ENCODE assay signal across 15 cellular contexts in genomic region chr2:237663517-237663916, GRCh38. TPM values are rescaled to one million over a fixed set of nuclear protein-coding genes. Genes with fewer than 3 reads are reported as not detected.
DNase-seq lines count a peak whose midpoint lies in the region; ATAC-seq and TF ChIP-seq lines count a peak whose summit lies in the region.
"Had no signal": no experiment of that assay in that cellular context is flagged by ENCODE, and none has a peak within 500 bp of the region (broad histone marks: within the 10 kb centered on the region; RNA-seq: fewer than 3 reads in every experiment).

No MANE protein-coding gene starts in this region.

- H3F3A ChIP-seq in OCI-LY1 (ENCODE audit: insufficient read depth, low read length), result no peaks in the 10 kb centered on the region

- H3K4me3 ChIP-seq in OCI-LY1 (ENCODE audit: low read depth, low read length, poor library complexity, severe bottlenecking), result peak overlapping the region; percentile 33
- no peak overlapping the region for H3K4me3 ChIP-seq in fibroblast of lung (replicated peaks in 1 of 4; ENCODE audit: control extremely low read depth in 1 of 4, insufficient read depth in 1 of 4, low read depth in 3 of 4, low read length in 4 of 4)
- no peak overlapping the region for H3K4me3 ChIP-seq in suprapubic skin

- peak in 1 of 2 donors; percentile 50 for DNase-seq in fibroblast of lung (ENCODE audit: low read depth in 2 of 2)
- peak in 1 of 10 donors; percentile 35 for DNase-seq in naive thymus-derived CD8-positive, alpha-beta T cell
- DNase-seq in suprapubic skin (ENCODE audit: low spot score in 2 of 2), result no peak
- no peak for DNase-seq in stimulated activated naive CD4-positive, alpha-beta T cell (lab: John Stamatoyannopoulos, UW)
- DNase-seq in HPDE6-E6E7 (ENCODE audit: extremely low spot score), result no peak
- no peak for DNase-seq in NCI-H345 treated with DMSO at 0.1 percent for 48 hours (lab: John Stamatoyannopoulos, UW; ENCODE audit: unreplicated experiment)
- DNase-seq: activated CD8-positive, alpha-beta memory T cell treated with anti-CD3 and anti-CD28 coated beads, Interleukin-2, amount 50 U/mL, for 4 hours; activated naive CD4-positive, alpha-beta T cell treated with anti-CD3 and anti-CD28 coated beads for 36 hours; endodermal cell; NCI-H226; T-cell had no signal

- ATAC-seq in naive thymus-derived CD8-positive, alpha-beta T cell, result no peak
- ATAC-seq in HG02642 (IDR thresholded peaks at IDR 0.05; ENCODE audit: poor library complexity, unreplicated experiment), result no peak

- TF ChIP-seq CTCF in OCI-LY1 (IDR thresholded peaks at IDR 0.05; ENCODE audit: low read length), result no peak
- TF ChIP-seq CTCF in fibroblast of lung (conservative IDR thresholded peaks at IDR 0.05 in 1 of 2, IDR thresholded peaks at IDR 0.05 in 1 of 2; ENCODE audit: low read depth in 1 of 2, low read length in 2 of 2), result no peak
- TF ChIP-seq CTCF in suprapubic skin (IDR thresholded peaks at IDR 0.05), result no peak

- WGBS in suprapubic skin, result 69% methylated on average over 9 of the region's 9 CpGs

- H3K36me3 ChIP-seq in OCI-LY1 (ENCODE audit: insufficient read depth, low read length) (no peaks in the 10 kb centered on the region), fibroblast of lung (ENCODE audit: control insufficient read depth, insufficient read depth, low read length) (no peaks in the 10 kb centered on the region), suprapubic skin (no peaks in the 10 kb centered on the region)
- H3K36me3 ChIP-seq: neutrophil had no signal

- H3K9me3 Mint-ChIP-seq in naive thymus-derived CD8-positive, alpha-beta T cell, result no peaks in the 10 kb centered on the region
- H3K9me3 Mint-ChIP-seq: activated naive CD4-positive, alpha-beta T cell treated with anti-CD3 and anti-CD28 coated beads for 36 hours; IgD-negative memory B cell; T-cell had no signal

- no peak for TF ChIP-seq EP300 in suprapubic skin (IDR thresholded peaks at IDR 0.05)

- H2AFZ ChIP-seq in OCI-LY1 (ENCODE audit: low read length) (no peak overlapping the region), fibroblast of lung (ENCODE audit: low read length) (no peak overlapping the region)

- H3K9me3 ChIP-seq in OCI-LY1 (ENCODE audit: low read length) (no peaks in the 10 kb centered on the region), fibroblast of lung (ENCODE audit: control insufficient read depth, insufficient read depth, low read depth, low read length) (no peaks in the 10 kb centered on the region), suprapubic skin (no peaks in the 10 kb centered on the region)
- H3K9me3 ChIP-seq: neutrophil had no signal

- H3K27me3 ChIP-seq in OCI-LY1 (ENCODE audit: insufficient read depth, low read length) (no peaks in the 10 kb centered on the region), fibroblast of lung (ENCODE audit: control insufficient read depth, insufficient read depth, low read length) (no peaks in the 10 kb centered on the region), suprapubic skin (no peaks in the 10 kb centered on the region)

- peaks cover 0 to 3% (median 0%) of the 10 kb centered on the region in 5 donors for H3K27me3 Mint-ChIP-seq in naive thymus-derived CD8-positive, alpha-beta T cell

- H4K20me1 ChIP-seq in OCI-LY1 (ENCODE audit: insufficient read depth, low read length), result no peaks in the 10 kb centered on the region
- no peaks in the 10 kb centered on the region for H4K20me1 ChIP-seq in fibroblast of lung (ENCODE audit: control insufficient read depth, extremely low read depth, insufficient read depth, low read length)

- H3K9ac ChIP-seq in OCI-LY1 (ENCODE audit: low read length) (peak overlapping the region; percentile 16; the same call in 1 of the 2 replicates), fibroblast of lung (ENCODE audit: insufficient read depth, low read length) (no peak overlapping the region)

- H3K27ac ChIP-seq in OCI-LY1 (ENCODE audit: low read depth, low read length, poor library complexity, severe bottlenecking) (peak overlapping the region; percentile 92), fibroblast of lung (ENCODE audit: insufficient read depth, low read length) (peak overlapping the region; percentile 63), suprapubic skin (peak overlapping the region; percentile 35)
- H3K27ac ChIP-seq: neutrophil had no signal

- H3K4me3 Mint-ChIP-seq in naive thymus-derived CD8-positive, alpha-beta T cell, result no peak overlapping the region
- H3K4me3 Mint-ChIP-seq: activated naive CD4-positive, alpha-beta T cell treated with anti-CD3 and anti-CD28 coated beads for 36 hours; endodermal cell; T-cell had no signal

- no peaks in the 10 kb centered on the region for H3K36me3 Mint-ChIP-seq in naive thymus-derived CD8-positive, alpha-beta T cell
- H3K36me3 Mint-ChIP-seq: IgD-negative memory B cell, T-cell had no signal

- no peaks in the 10 kb centered on the region for H3K9me2 ChIP-seq in OCI-LY1 (ENCODE audit: low read depth, low read length)

- no peaks in the 10 kb centered on the region for H3K79me2 ChIP-seq in OCI-LY1 (ENCODE audit: insufficient read depth, low read length)
- H3K79me2 ChIP-seq in fibroblast of lung (ENCODE audit: control insufficient read depth, insufficient read depth, low read length), result no peaks in the 10 kb centered on the region

- POLR2A ChIA-PET in naive thymus-derived CD8-positive, alpha-beta T cell (lab: Charles Lee), result no interaction called here

- no peak for TF ChIP-seq POLR2A in suprapubic skin (IDR thresholded peaks at IDR 0.05)

- H3K4me1 ChIP-seq in OCI-LY1 (ENCODE audit: insufficient read depth, low read length, severe bottlenecking) (peaks cover 82% of the 10 kb centered on the region), fibroblast of lung (ENCODE audit: control insufficient read depth, extremely low read depth, insufficient read depth, low read length) (peaks cover 9% of the 10 kb centered on the region), suprapubic skin (peaks cover 40% of the 10 kb centered on the region)

- peak overlapping the region in 7 of 10 donors; percentile 1 to 86 (median 49) for H3K27ac Mint-ChIP-seq in naive thymus-derived CD8-positive, alpha-beta T cell
- H3K27ac Mint-ChIP-seq: activated naive CD4-positive, alpha-beta T cell treated with anti-CD3 and anti-CD28 coated beads for 36 hours; T-cell had no signal

- H3K4me1 Mint-ChIP-seq in naive thymus-derived CD8-positive, alpha-beta T cell, result peaks cover 7 to 20% (median 14%) of the 10 kb centered on the region in 4 donors

- H3K4me2 ChIP-seq in OCI-LY1 (ENCODE audit: low read length) (peak overlapping the region; percentile 46; the same call in 1 of the 2 replicates), fibroblast of lung (ENCODE audit: extremely low read depth, insufficient read depth, low read length) (no peak overlapping the region)

RNA-seq across cellular contexts. Expression of gene LRRFIP1, which starts 36.1 kb away (rescaled TPM):
- total RNA-seq in fibroblast of lung, result 37.0 and 58.1 TPM in 2 replicates
- polyA plus RNA-seq in fibroblast of lung, result 85.9 and 113 TPM in 2 replicates
- polyA plus RNA-seq in fibroblast of lung (2012), result 74.2 and 102 TPM in 2 replicates
- polyA minus RNA-seq in fibroblast of lung (ENCODE audit: low replicate concordance), result 9.6 and 10.0 TPM in 2 replicates
- total RNA-seq in naive thymus-derived CD8-positive, alpha-beta T cell, result 100 to 1,000 TPM; 102 to 103 TPM
- polyA plus RNA-seq in naive thymus-derived CD8-positive, alpha-beta T cell, result 10 to 100 TPM; 72.9 to 91.8 (median 81.6) TPM
- 100 to 1,000 TPM; 100 to 150 (median 109) TPM for total RNA-seq in suprapubic skin

Comparison
In these comparisons a context has a peak if more than half of its experiments do, and no peak if none do; other contexts are left out.
1. H3K27ac ChIP-seq: peak in every context shown above with its lines; median percentile 92 in OCI-LY1; 63 in fibroblast of lung; 35 in suprapubic skin.